13 cellular contexts compared by ENCODE assay signal in genomic region chr16:1688807-1689560, GRCh38. TPM values are rescaled to one million over a fixed set of nuclear protein-coding genes. Genes with fewer than 3 reads are reported as not detected.
DNase-seq lines count a peak whose midpoint lies in the region; ATAC-seq and TF ChIP-seq lines count a peak whose summit lies in the region.
"Had no signal": no experiment of that assay in that cellular context is flagged by ENCODE, and none has a peak within 500 bp of the region (broad histone marks: within the 10 kb centered on the region; RNA-seq: fewer than 3 reads in every experiment).

No MANE protein-coding gene starts in this region.

- H3K4me1 ChIP-seq in right atrium auricular region (peaks cover 0 to 9% of the 10 kb centered on the region in 2 donors), left lung (no peaks in the 10 kb centered on the region), gastrocnemius medialis (no peaks in the 10 kb centered on the region)

- DNase-seq in Right ventricle myocardium superior (no peak), right atrium auricular region (ENCODE audit: low spot score) (no peak), cardiac fibroblast (ENCODE audit: low read depth in 2 of 2) (peak; percentile 57 to 87), left lung (peak in 1 of 2 donors; percentile 63), NCI-H1105 (lab: John Stamatoyannopoulos, UW) (no peak), superior temporal gyrus (ENCODE audit: extremely low spot score) (no peak), NOMO-1 treated with DMSO at 0.1 percent for 48 hours (lab: John Stamatoyannopoulos, UW; ENCODE audit: unreplicated experiment) (no peak), gastrocnemius medialis (no peak)
- DNase-seq: GM23248; MM.1S; naive thymus-derived CD8-positive, alpha-beta T cell; NCI-H524; stimulated activated naive CD4-positive, alpha-beta T cell treated with Interleukin-2 at 50 U/mL for 16 hours had no signal

- TF ChIP-seq CTCF in right atrium auricular region (IDR thresholded peaks at IDR 0.05) (no peak), cardiac fibroblast (IDR thresholded peaks at IDR 0.05; ENCODE audit: low read depth, low read length) (no peak), left lung (IDR thresholded peaks at IDR 0.05) (no peak), gastrocnemius medialis (IDR thresholded peaks at IDR 0.05 in 4 of 5, conservative IDR thresholded peaks at IDR 0.05 in 1 of 5) (no peak)

- H3K27me3 ChIP-seq in right atrium auricular region: no peaks in the 10 kb centered on the region
- no peaks in the 10 kb centered on the region for H3K27me3 ChIP-seq in left lung
- no peaks in the 10 kb centered on the region for H3K27me3 ChIP-seq in gastrocnemius medialis

- in situ Hi-C loops in gastrocnemius medialis (cut with MboI; ENCODE audit: low sequenced_read_pairs in 4 of 4): no loop called here

- peak; percentile 36 for ATAC-seq in Right ventricle myocardium superior (ENCODE audit: poor library complexity)
- peak; percentile 94 for ATAC-seq in left lung
- no peak for ATAC-seq in gastrocnemius medialis
- ATAC-seq: naive thymus-derived CD8-positive, alpha-beta T cell had no signal

- no peak for TF ChIP-seq POLR2A in gastrocnemius medialis (IDR thresholded peaks at IDR 0.05)

- H3K4me3 ChIP-seq in right atrium auricular region (no peak overlapping the region), cardiac fibroblast (replicated peaks in 1 of 2; ENCODE audit: low read depth in 2 of 2, low read length in 2 of 2) (no peak overlapping the region), left lung (no peak overlapping the region), gastrocnemius medialis (no peak overlapping the region)
- H3K4me3 ChIP-seq: GM23248 had no signal

- intact Hi-C loops in Right ventricle myocardium superior (cut with DNase I): no loop called here
- intact Hi-C loops in left lung (cut with DNase I): no loop called here
- intact Hi-C loops in gastrocnemius medialis (cut with DNase I; ENCODE audit: low total_unique reads): loop anchor here (10.0 kb wide), 1 partner anchor 214 kb away; the partner anchor contains the start of gene CLCN7

- H3K36me3 ChIP-seq in right atrium auricular region: no peaks in the 10 kb centered on the region
- peaks cover 0 to 82% of the 10 kb centered on the region in 2 donors for H3K36me3 ChIP-seq in left lung
- peaks cover 0 to 50% of the 10 kb centered on the region in 2 donors for H3K36me3 ChIP-seq in gastrocnemius medialis

- H3K27ac ChIP-seq in right atrium auricular region (no peak overlapping the region), left lung (peak overlapping the region; percentile 52 to 67), gastrocnemius medialis (no peak overlapping the region)
- H3K27ac ChIP-seq: GM23248 had no signal

- no peaks in the 10 kb centered on the region for H3K9me3 ChIP-seq in right atrium auricular region
- no peaks in the 10 kb centered on the region for H3K9me3 ChIP-seq in left lung
- H3K9me3 ChIP-seq in gastrocnemius medialis: no peaks in the 10 kb centered on the region

RNA-seq across cellular contexts. Expression of gene JPT2, which starts 10.9 kb away (rescaled TPM):
- 30.6 TPM for total RNA-seq in Right ventricle myocardium superior
- total RNA-seq in right atrium auricular region: 10 to 100 TPM; 11.7 to 16.1 TPM
- 10 to 100 TPM; 72.2 to 72.3 TPM for total RNA-seq in left lung
- total RNA-seq in gastrocnemius medialis: 10 to 100 TPM in 3 of 4 donors, 1 to 10 TPM in 1; 8.7 to 28.2 (median 15.9) TPM

RNA-seq across cellular contexts. Expression of gene MAPK8IP3, which starts 17.0 kb away (rescaled TPM):
- total RNA-seq in Right ventricle myocardium superior (61.4 TPM), right atrium auricular region (10 to 100 TPM; 43.1 to 43.3 TPM), left lung (10 to 100 TPM; 51.7 to 66.0 TPM), gastrocnemius medialis (10 to 100 TPM in 3 of 4 donors, 1 to 10 TPM in 1; 6.5 to 22.6 (median 13.9) TPM)

Comparison
In these comparisons a context has a peak if more than half of its experiments do, and no peak if none do; other contexts are left out.
1. ATAC-seq: peak in Right ventricle myocardium superior (single experiment) and left lung (single experiment); none in gastrocnemius medialis (0 of 2).
2. DNase-seq: peak in cardiac fibroblast (2 of 2); none in Right ventricle myocardium superior (single experiment), right atrium auricular region (single experiment), NCI-H1105 (single experiment), superior temporal gyrus (single experiment), NOMO-1 treated with DMSO at 0.1 percent for 48 hours (single experiment) and gastrocnemius medialis (0 of 2).
3. H3K27ac ChIP-seq: peak in left lung (2 of 2); none in right atrium auricular region (0 of 2) and gastrocnemius medialis (0 of 4).